In genomic region chr6:5121479-5121878, GRCh38 we compare ENCODE assay signal across 1 cellular context.
TF ChIP-seq lines count a peak whose summit lies in the region.

No MANE protein-coding gene starts in this region.

TF ChIP-seq in HepG2, 621 proteins besides CTCF, POLR2A, EP300 and RAD21 (continued from another document and continues in another):
- no peak for TF ChIP-seq GRHL1 (CRISPR knock-in tag; conservative IDR thresholded peaks at IDR 0.05)
- peak; percentile 73 for TF ChIP-seq TBX2 (CRISPR knock-in tag; IDR thresholded peaks at IDR 0.05; ENCODE audit: borderline replicate concordance)
- TF ChIP-seq NRL (CRISPR knock-in tag; IDR thresholded peaks at IDR 0.05; ENCODE audit: borderline replicate concordance), result 0 out of 2 replicates have a peak, but pooled peaks have one; percentile 35
- no peak for TF ChIP-seq ZBTB26 (CRISPR knock-in tag; IDR thresholded peaks at IDR 0.05; ENCODE audit: borderline replicate concordance)
- TF ChIP-seq, protein P1, sequence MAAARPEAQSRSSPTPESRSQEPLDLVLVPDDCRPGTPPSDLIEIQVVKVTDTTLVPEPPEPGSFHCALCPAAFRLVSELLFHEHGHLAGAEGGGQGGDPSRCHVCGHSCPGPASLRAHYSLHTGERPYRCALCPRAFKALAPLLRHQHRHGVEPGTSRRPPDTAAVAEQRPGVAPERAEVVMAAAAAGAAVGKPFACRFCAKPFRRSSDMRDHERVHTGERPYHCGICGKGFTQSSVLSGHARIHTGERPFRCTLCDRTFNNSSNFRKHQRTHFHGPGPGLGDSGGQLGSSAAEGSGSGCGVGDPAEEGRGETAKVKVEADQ (CRISPR knock-in tag; IDR thresholded peaks at IDR 0.05; ENCODE audit: borderline replicate concordance), result no peak
- TF ChIP-seq AHR (CRISPR knock-in tag; IDR thresholded peaks at IDR 0.05), result no peak
- TF ChIP-seq, protein P2, sequence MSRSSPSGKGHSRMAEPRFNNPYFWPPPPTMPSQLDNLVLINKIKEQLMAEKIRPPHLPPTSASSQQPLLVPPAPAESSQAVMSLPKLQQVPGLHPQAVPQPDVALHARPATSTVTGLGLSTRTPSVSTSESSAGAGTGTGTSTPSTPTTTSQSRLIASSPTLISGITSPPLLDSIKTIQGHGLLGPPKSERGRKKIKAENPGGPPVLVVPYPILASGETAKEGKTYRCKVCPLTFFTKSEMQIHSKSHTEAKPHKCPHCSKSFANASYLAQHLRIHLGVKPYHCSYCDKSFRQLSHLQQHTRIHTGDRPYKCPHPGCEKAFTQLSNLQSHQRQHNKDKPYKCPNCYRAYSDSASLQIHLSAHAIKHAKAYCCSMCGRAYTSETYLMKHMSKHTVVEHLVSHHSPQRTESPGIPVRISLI (CRISPR knock-in tag; IDR thresholded peaks at IDR 0.05; ENCODE audit: borderline replicate concordance), result 0 out of 2 replicates have a peak, but pooled peaks have one; percentile 26
- TF ChIP-seq, protein P3, sequence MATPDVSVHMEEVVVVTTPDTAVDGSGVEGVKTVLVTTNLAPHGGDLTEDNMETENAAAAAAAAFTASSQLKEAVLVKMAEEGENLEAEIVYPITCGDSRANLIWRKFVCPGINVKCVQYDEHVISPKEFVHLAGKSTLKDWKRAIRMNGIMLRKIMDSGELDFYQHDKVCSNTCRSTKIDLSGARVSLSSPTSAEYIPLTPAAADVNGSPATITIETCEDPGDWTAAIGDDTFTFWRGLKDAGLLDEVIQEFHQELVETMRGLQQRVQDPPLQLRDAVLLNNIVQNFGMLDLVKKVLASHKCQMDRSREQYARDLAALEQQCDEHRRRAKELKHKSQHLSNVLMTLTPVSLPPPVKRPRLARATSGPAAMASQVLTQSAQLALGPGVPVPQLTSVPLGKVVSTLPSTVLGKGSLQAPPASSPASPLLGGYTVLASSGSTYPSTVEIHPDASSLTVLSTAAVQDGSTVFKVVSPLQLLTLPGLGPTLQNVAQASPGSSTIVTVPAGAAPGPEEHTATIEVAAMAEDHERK (CRISPR knock-in tag; IDR thresholded peaks at IDR 0.05; ENCODE audit: low read depth), result no peak
- peak; percentile 79 for TF ChIP-seq NR2C2 (CRISPR knock-in tag; IDR thresholded peaks at IDR 0.05; ENCODE audit: borderline replicate concordance)
- TF ChIP-seq ZNF703 (CRISPR knock-in tag; IDR thresholded peaks at IDR 0.05; ENCODE audit: borderline replicate concordance), result 0 out of 2 replicates have a peak, but pooled peaks have one; percentile 40
- peak; percentile 3; the same call in 1 of the 2 replicates for TF ChIP-seq BHLHE40 (IDR thresholded peaks at IDR 0.05; ENCODE audit: low read length)
- peak; percentile 37; the same call in 1 of the 3 replicates for TF ChIP-seq MXI1 (IDR thresholded peaks at IDR 0.05; ENCODE audit: borderline replicate concordance, low read depth, low read length)
- peak; percentile 79 for TF ChIP-seq SALL1 (CRISPR knock-in tag; IDR thresholded peaks at IDR 0.05)
- TF ChIP-seq, protein P4, sequence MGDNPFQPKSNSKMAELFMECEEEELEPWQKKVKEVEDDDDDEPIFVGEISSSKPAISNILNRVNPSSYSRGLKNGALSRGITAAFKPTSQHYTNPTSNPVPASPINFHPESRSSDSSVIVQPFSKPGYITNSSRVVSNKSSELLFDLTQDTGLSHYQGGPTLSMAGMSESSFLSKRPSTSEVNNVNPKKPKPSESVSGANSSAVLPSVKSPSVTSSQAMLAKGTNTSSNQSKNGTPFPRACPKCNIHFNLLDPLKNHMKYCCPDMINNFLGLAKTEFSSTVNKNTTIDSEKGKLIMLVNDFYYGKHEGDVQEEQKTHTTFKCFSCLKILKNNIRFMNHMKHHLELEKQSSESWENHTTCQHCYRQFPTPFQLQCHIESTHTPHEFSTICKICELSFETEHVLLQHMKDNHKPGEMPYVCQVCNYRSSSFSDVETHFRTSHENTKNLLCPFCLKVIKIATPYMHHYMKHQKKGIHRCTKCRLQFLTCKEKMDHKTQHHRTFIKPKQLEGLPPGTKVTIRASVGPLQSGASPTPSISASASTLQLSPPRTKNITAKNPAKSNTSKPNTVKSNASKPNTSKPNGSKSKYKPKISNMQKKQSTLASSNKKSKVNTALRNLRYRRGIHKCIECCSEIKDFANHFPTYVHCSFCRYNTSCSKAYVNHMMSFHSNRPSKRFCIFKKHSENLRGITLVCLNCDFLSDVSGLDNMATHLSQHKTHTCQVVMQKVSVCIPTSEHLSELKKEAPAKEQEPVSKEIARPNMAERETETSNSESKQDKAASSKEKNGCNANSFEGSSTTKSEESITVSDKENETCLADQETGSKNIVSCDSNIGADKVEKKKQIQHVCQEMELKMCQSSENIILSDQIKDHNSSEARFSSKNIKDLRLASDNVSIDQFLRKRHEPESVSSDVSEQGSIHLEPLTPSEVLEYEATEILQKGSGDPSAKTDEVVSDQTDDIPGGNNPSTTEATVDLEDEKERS (CRISPR knock-in tag; IDR thresholded peaks at IDR 0.05), result 0 out of 2 replicates have a peak, but pooled peaks have one; percentile 38
- TF ChIP-seq ZNF644 (CRISPR knock-in tag; IDR thresholded peaks at IDR 0.05; ENCODE audit: low read depth), result peak; percentile 14; the same call in 1 of the 2 replicates
- peak; percentile 37; the same call in 1 of the 2 replicates for TF ChIP-seq TFAP4 (IDR thresholded peaks at IDR 0.05; ENCODE audit: borderline replicate concordance, low read depth)
- no peak for TF ChIP-seq ZNF451 (CRISPR knock-in tag; IDR thresholded peaks at IDR 0.05)
- TF ChIP-seq BRCA1 (CRISPR knock-in tag; IDR thresholded peaks at IDR 0.05), result no peak
- TF ChIP-seq LRRFIP1 (CRISPR knock-in tag; conservative IDR thresholded peaks at IDR 0.05), result no peak
- TF ChIP-seq ZNF749 (CRISPR knock-in tag; IDR thresholded peaks at IDR 0.05; ENCODE audit: borderline replicate concordance), result no peak
- no peak for TF ChIP-seq ZNF577 (CRISPR knock-in tag; IDR thresholded peaks at IDR 0.05; ENCODE audit: borderline replicate concordance, low read depth)
- TF ChIP-seq RFX1 (IDR thresholded peaks at IDR 0.05), result no peak
- no peak for TF ChIP-seq ELF1 (CRISPR knock-in tag; IDR thresholded peaks at IDR 0.05)
- TF ChIP-seq MYPOP (CRISPR knock-in tag; IDR thresholded peaks at IDR 0.05), result no peak
- no peak for TF ChIP-seq RELA (CRISPR knock-in tag; IDR thresholded peaks at IDR 0.05)
- peak; percentile 65; the same call in 1 of the 2 replicates for TF ChIP-seq RBAK (CRISPR knock-in tag; IDR thresholded peaks at IDR 0.05)
- no peak for TF ChIP-seq SOX6 (IDR thresholded peaks at IDR 0.05)
- TF ChIP-seq SOX6 (CRISPR knock-in tag; IDR thresholded peaks at IDR 0.05), result peak; percentile 71; the same call in 1 of the 2 replicates
- TF ChIP-seq, protein P5, sequence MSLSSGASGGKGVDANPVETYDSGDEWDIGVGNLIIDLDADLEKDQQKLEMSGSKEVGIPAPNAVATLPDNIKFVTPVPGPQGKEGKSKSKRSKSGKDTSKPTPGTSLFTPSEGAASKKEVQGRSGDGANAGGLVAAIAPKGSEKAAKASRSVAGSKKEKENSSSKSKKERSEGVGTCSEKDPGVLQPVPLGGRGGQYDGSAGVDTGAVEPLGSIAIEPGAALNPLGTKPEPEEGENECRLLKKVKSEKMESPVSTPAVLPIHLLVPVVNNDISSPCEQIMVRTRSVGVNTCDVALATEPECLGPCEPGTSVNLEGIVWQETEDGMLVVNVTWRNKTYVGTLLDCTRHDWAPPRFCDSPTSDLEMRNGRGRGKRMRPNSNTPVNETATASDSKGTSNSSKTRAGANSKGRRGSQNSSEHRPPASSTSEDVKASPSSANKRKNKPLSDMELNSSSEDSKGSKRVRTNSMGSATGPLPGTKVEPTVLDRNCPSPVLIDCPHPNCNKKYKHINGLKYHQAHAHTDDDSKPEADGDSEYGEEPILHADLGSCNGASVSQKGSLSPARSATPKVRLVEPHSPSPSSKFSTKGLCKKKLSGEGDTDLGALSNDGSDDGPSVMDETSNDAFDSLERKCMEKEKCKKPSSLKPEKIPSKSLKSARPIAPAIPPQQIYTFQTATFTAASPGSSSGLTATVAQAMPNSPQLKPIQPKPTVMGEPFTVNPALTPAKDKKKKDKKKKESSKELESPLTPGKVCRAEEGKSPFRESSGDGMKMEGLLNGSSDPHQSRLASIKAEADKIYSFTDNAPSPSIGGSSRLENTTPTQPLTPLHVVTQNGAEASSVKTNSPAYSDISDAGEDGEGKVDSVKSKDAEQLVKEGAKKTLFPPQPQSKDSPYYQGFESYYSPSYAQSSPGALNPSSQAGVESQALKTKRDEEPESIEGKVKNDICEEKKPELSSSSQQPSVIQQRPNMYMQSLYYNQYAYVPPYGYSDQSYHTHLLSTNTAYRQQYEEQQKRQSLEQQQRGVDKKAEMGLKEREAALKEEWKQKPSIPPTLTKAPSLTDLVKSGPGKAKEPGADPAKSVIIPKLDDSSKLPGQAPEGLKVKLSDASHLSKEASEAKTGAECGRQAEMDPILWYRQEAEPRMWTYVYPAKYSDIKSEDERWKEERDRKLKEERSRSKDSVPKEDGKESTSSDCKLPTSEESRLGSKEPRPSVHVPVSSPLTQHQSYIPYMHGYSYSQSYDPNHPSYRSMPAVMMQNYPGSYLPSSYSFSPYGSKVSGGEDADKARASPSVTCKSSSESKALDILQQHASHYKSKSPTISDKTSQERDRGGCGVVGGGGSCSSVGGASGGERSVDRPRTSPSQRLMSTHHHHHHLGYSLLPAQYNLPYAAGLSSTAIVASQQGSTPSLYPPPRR (CRISPR knock-in tag; IDR thresholded peaks at IDR 0.05; ENCODE audit: borderline replicate concordance), result peak; percentile 64; the same call in 1 of the 2 replicates
- TF ChIP-seq DR1 (CRISPR knock-in tag; IDR thresholded peaks at IDR 0.05), result no peak
- 0 out of 2 replicates have a peak, but pooled peaks have one; percentile 32 for TF ChIP-seq WIZ (CRISPR knock-in tag; IDR thresholded peaks at IDR 0.05)
- peak; percentile 94 for TF ChIP-seq HNF4A (CRISPR knock-in tag; IDR thresholded peaks at IDR 0.05)
